Comparison of ENCODE assay signal across 8 cellular contexts in the genomic region with DNA sequence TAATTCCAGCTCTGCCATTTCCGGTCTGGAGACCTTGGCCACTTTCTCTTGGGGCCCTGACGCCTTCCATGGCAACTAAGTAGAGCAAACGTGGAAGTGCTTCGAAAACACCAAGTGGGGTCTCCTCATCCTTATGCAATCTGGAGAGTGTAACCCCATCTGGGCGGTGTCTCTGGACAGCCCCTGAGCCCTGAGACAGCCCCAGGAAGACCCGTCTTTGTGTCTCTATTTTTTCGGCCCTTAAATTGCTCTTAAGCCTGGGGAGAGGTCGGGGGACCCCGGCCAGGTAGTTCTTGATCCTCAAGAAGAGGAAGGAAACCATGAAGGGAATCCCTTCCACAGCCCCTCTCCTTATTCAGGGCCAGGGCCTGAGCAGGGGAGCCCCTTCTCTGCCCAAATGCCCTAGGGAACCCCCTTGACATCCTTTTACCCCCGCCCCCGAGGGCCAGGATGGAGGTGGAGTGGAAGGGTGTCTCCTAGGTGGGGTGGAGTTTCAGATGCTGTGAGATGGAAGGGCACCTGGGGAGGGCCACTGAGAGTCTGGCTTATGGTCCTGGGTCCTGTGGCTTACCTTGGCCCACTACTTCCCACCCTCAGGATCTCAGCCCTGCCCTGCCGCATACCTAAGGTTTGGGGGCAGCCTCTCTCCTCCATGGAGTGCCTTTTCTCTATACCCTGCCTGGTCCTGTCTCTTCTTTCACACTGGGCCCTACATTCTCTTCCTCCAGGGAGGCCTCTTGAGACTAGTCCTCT. TPM values are rescaled to one million over a fixed set of nuclear protein-coding genes. Genes with fewer than 3 reads are reported as not detected.
DNase-seq lines count a peak whose midpoint lies in the region; ATAC-seq and TF ChIP-seq lines count a peak whose summit lies in the region.

No MANE protein-coding gene starts in this region.

- no CpG with 5 or more reads among the region's 12 CpGs for WGBS in mesendoderm (ENCODE audit: extremely low coverage, insufficient coverage, low lambda C conversion rate)
- WGBS in transverse colon (ENCODE audit: low coverage in 1 of 2), 2 donors: 54 to 80% methylated on average over 1 to 12 of the region's 12 CpGs

- peak overlapping the region; percentile 73 for H3K9ac ChIP-seq in mesendoderm (ENCODE audit: low read length)

- H2BK15ac ChIP-seq in mesendoderm (replicated peaks; ENCODE audit: low read depth): no peak overlapping the region

- CTCF ChIA-PET in activated CD8-positive, alpha-beta memory T cell treated with anti-CD3 and anti-CD28 coated beads, Interleukin-2, amount 10 ng/mL, durations not matched to agents 7 days and 5 days (lab: Charles Lee): interaction anchor here (1.2 to 11.9 kb wide), 5 partner anchors 10 to 49 kb away, joined by 3 to 404 read pairs (median 12); a partner anchor contains a TSS

- peaks cover 30% of the 10 kb centered on the region for H3K4me1 Mint-ChIP-seq in activated CD8-positive, alpha-beta memory T cell treated with anti-CD3 and anti-CD28 coated beads, Interleukin-2, amount 10 ng/mL, durations not matched to agents 7 days and 5 days

- TF ChIP-seq EP300 in transverse colon (IDR thresholded peaks at IDR 0.05; ENCODE audit: low read depth): no peak

- no peak overlapping the region for H4K8ac ChIP-seq in mesendoderm (ENCODE audit: low read depth, low read length)

- H3K23ac ChIP-seq in mesendoderm (ENCODE audit: low read length): no peak overlapping the region

- peaks cover 22% of the 10 kb centered on the region for H3K27me3 Mint-ChIP-seq in activated CD8-positive, alpha-beta memory T cell treated with anti-CD3 and anti-CD28 coated beads, Interleukin-2, amount 10 ng/mL, durations not matched to agents 7 days and 5 days

- no peak overlapping the region for H4K5ac ChIP-seq in mesendoderm (ENCODE audit: low read length)

- peak overlapping the region; percentile 80 for H3K56ac ChIP-seq in mesendoderm (ENCODE audit: low read length)

- H3K27me3 ChIP-seq in brain microvascular endothelial cell (replicated peaks) (no peaks in the 10 kb centered on the region), mesendoderm (ENCODE audit: insufficient read depth, low read length, poor library complexity) (no peaks in the 10 kb centered on the region), transverse colon (no peaks in the 10 kb centered on the region)

- H3K79me1 ChIP-seq in mesendoderm (ENCODE audit: low read length): no peaks in the 10 kb centered on the region

- H3K4me3 ChIP-seq in brain microvascular endothelial cell (ENCODE audit: low read depth, low read length): peak overlapping the region; percentile 46
- no peak overlapping the region for H3K4me3 ChIP-seq in mesendoderm (ENCODE audit: low read length)
- peak overlapping the region in 3 of 4 donors; percentile 23 to 44 (median 32) for H3K4me3 ChIP-seq in transverse colon

- DNase-seq in activated CD8-positive, alpha-beta memory T cell treated with anti-CD3 and anti-CD28 coated beads, Interleukin-2, amount 10 ng/mL, durations not matched to agents 7 days and 5 days: no peak
- DNase-seq in activated CD8-positive, alpha-beta memory T cell treated with anti-CD3 and anti-CD28 coated beads, Interleukin-2, amount 50 U/mL, for 4 hours: no peak
- DNase-seq in brain microvascular endothelial cell: no peak
- DNase-seq in mesendoderm: no peak
- DNase-seq in transverse colon: no peak
- DNase-seq in NCI-H1092 treated with DMSO at 0.1 percent for 48 hours (lab: John Stamatoyannopoulos, UW): no peak
- DNase-seq in ecto neural progenitor cell (ENCODE audit: low spot score): no peak
- DNase-seq in NCI-H446 (lab: John Stamatoyannopoulos, UW): no peak

- intact Hi-C loops in transverse colon (cut with DNase I; ENCODE audit: low total_unique reads): no loop called here

- in situ Hi-C loops in brain microvascular endothelial cell (cut with HindIII; ENCODE audit: low pct_ligation_motif_present, low sequenced_read_pairs): no loop called here
- in situ Hi-C loops in transverse colon (cut with MboI; ENCODE audit: low pct_ligation_motif_present in 1 of 4, low pct_unique_long_range_greater_than_20kb in 1 of 4, low sequenced_read_pairs in 3 of 4): no loop called here

- ATAC-seq in activated CD8-positive, alpha-beta memory T cell treated with anti-CD3 and anti-CD28 coated beads, Interleukin-2, amount 10 ng/mL, durations not matched to agents 7 days and 5 days: no peak

- H3K4me1 ChIP-seq in mesendoderm (ENCODE audit: control insufficient read depth, low read depth, low read length): peaks cover 3% of the 10 kb centered on the region
- peaks cover 20 to 46% (median 34%) of the 10 kb centered on the region in 4 donors for H3K4me1 ChIP-seq in transverse colon

- no peaks in the 10 kb centered on the region for H3K79me2 ChIP-seq in mesendoderm (ENCODE audit: control insufficient read depth, insufficient read depth, low read length)

- no peak for TF ChIP-seq POLR2A in transverse colon (IDR thresholded peaks at IDR 0.05)

- H3K27ac ChIP-seq in brain microvascular endothelial cell (peak overlapping the region; percentile 79), mesendoderm (ENCODE audit: low read depth, low read length) (no peak overlapping the region), transverse colon (peak overlapping the region; percentile 86 to 90 (median 89))

- H3K9me3 Mint-ChIP-seq in activated CD8-positive, alpha-beta memory T cell treated with anti-CD3 and anti-CD28 coated beads, Interleukin-2, amount 10 ng/mL, durations not matched to agents 7 days and 5 days (ENCODE audit: low read depth): no peaks in the 10 kb centered on the region

- peak overlapping the region; percentile 65 for H3K27ac Mint-ChIP-seq in activated CD8-positive, alpha-beta memory T cell treated with anti-CD3 and anti-CD28 coated beads, Interleukin-2, amount 10 ng/mL, durations not matched to agents 7 days and 5 days

- peak overlapping the region; percentile 64 for H3K4me2 ChIP-seq in mesendoderm (ENCODE audit: low read length)

- H2AK5ac ChIP-seq in mesendoderm (ENCODE audit: low read length): peak overlapping the region; percentile 82

- peak overlapping the region; percentile 77 for H3K18ac ChIP-seq in mesendoderm (ENCODE audit: low read length)

- no peak overlapping the region for H2BK5ac ChIP-seq in mesendoderm (ENCODE audit: low read length)

- no peaks in the 10 kb centered on the region for H3K9me3 ChIP-seq in transverse colon

- TF ChIP-seq CTCF in brain microvascular endothelial cell (IDR thresholded peaks at IDR 0.05; ENCODE audit: low read depth, low read length, missing control alignments) (no peak), transverse colon (IDR thresholded peaks at IDR 0.05) (no peak)

- H3K4me3 Mint-ChIP-seq in activated CD8-positive, alpha-beta memory T cell treated with anti-CD3 and anti-CD28 coated beads, Interleukin-2, amount 10 ng/mL, durations not matched to agents 7 days and 5 days: peak overlapping the region; percentile 61

- no peak overlapping the region for H2BK120ac ChIP-seq in mesendoderm (ENCODE audit: low read depth, low read length)

- H3K4ac ChIP-seq in mesendoderm (ENCODE audit: low read depth, low read length): peak overlapping the region; percentile 88

- no peaks in the 10 kb centered on the region for H3K36me3 Mint-ChIP-seq in activated CD8-positive, alpha-beta memory T cell treated with anti-CD3 and anti-CD28 coated beads, Interleukin-2, amount 10 ng/mL, durations not matched to agents 7 days and 5 days

- no peaks in the 10 kb centered on the region for H3K36me3 ChIP-seq in brain microvascular endothelial cell (replicated peaks)
- H3K36me3 ChIP-seq in mesendoderm (ENCODE audit: control insufficient read depth, insufficient read depth, low read length): no peaks in the 10 kb centered on the region
- no peaks in the 10 kb centered on the region for H3K36me3 ChIP-seq in transverse colon

RNA-seq across cellular contexts. Expression of a gene that starts 17.6 kb away (rescaled TPM):
- 10 to 100 TPM in 1 of 2 experiments, 1 to 10 TPM in 1; 8.4 to 41.8 TPM for total RNA-seq in activated CD8-positive, alpha-beta memory T cell treated with anti-CD3 and anti-CD28 coated beads, Interleukin-2, amount 10 ng/mL, durations not matched to agents 7 days and 5 days
- polyA plus RNA-seq in mesendoderm (2013, experiment 1 of 2): 10.5 TPM
- polyA plus RNA-seq in mesendoderm (2013, experiment 2 of 2): 10.7 TPM
- total RNA-seq in transverse colon: 100 to 1,000 TPM in 1 of 4 donors, 10 to 100 TPM in 3; 50.7 to 102 (median 76.9) TPM

RNA-seq across cellular contexts. Expression of a gene that starts 26.9 kb away (rescaled TPM):
- 1 to 10 TPM; 1.8 to 2.2 TPM for total RNA-seq in activated CD8-positive, alpha-beta memory T cell treated with anti-CD3 and anti-CD28 coated beads, Interleukin-2, amount 10 ng/mL, durations not matched to agents 7 days and 5 days
- polyA plus RNA-seq in mesendoderm (2013, experiment 1 of 2): 0.95 TPM
- 0.91 TPM for polyA plus RNA-seq in mesendoderm (2013, experiment 2 of 2)
- total RNA-seq in transverse colon: 10 to 100 TPM in 2 of 4 donors, 1 to 10 TPM in 2; 5.9 to 20.6 (median 9.7) TPM

RNA-seq across cellular contexts. Expression of a gene that starts 36.1 kb away (rescaled TPM):
- total RNA-seq in activated CD8-positive, alpha-beta memory T cell treated with anti-CD3 and anti-CD28 coated beads, Interleukin-2, amount 10 ng/mL, durations not matched to agents 7 days and 5 days: 10 to 100 TPM; 33.3 to 42.2 TPM
- 30.6 TPM for polyA plus RNA-seq in mesendoderm (2013, experiment 1 of 2)
- polyA plus RNA-seq in mesendoderm (2013, experiment 2 of 2): 30.0 TPM
- total RNA-seq in transverse colon: 10 to 100 TPM; 15.7 to 64.1 (median 51.6) TPM

RNA-seq across cellular contexts. Expression of a gene that starts 45.8 kb away (rescaled TPM):
- total RNA-seq in activated CD8-positive, alpha-beta memory T cell treated with anti-CD3 and anti-CD28 coated beads, Interleukin-2, amount 10 ng/mL, durations not matched to agents 7 days and 5 days: not detected
- 0.03 TPM for polyA plus RNA-seq in mesendoderm (2013, experiment 1 of 2)
- polyA plus RNA-seq in mesendoderm (2013, experiment 2 of 2): not detected
- total RNA-seq in transverse colon: 1 to 10 TPM in 1 of 4 donors, under 1 TPM in 2, not detected in 1; 0.64 to 1.5 (median 0.80) TPM
